Comparison of ENCODE assay signal across 28 cellular contexts in genomic region chr2:179915395-179915992, GRCh38. TPM values are rescaled to one million over a fixed set of nuclear protein-coding genes. Genes with fewer than 3 reads are reported as not detected.
DNase-seq lines count a peak whose midpoint lies in the region; ATAC-seq, FAIRE-seq and TF ChIP-seq lines count a peak whose summit lies in the region.
"Had no signal": no experiment of that assay in that cellular context is flagged by ENCODE, and none has a peak within 500 bp of the region (broad histone marks: within the 10 kb centered on the region; RNA-seq: fewer than 3 reads in every experiment).

No MANE protein-coding gene starts in this region.

- intact Hi-C loops in K562 (cut with micrococcal nuclease) (no loop called here), left colon (cut with DNase I, micrococcal nuclease) (no loop called here)
- intact Hi-C loops in activated CD4-positive, alpha-beta memory T cell treated with anti-CD3 and anti-CD28 coated beads for 36 hours (cut with micrococcal nuclease): no loop called here

- H3K14ac ChIP-seq in H9 (ENCODE audit: insufficient read depth, low read length): no peak overlapping the region

- H3K4me2 ChIP-seq in H9 (ENCODE audit: insufficient read depth, insufficient read length, low read length) (no peak overlapping the region), K562 (ENCODE audit: insufficient read depth, low read length) (no peak overlapping the region), mesendoderm (ENCODE audit: low read length) (no peak overlapping the region)
- H3K4me2 ChIP-seq: A549; BLaER1 treated with 17β-estradiol and CSF1 and Interleukin-3, amounts not matched to agents 10 nM and 100 nM had no signal

- POLR2A ChIA-PET in K562 (lab: Yijun Ruan, JAX): interaction anchor here (0.8 kb wide), 1 partner anchor 16 kb away, joined by 3 read pairs; no protein-coding TSS in a partner anchor
- POLR2A ChIA-PET in activated CD4-positive, alpha-beta memory T cell treated with anti-CD3 and anti-CD28 coated beads for 36 hours (lab: Charles Lee): no interaction called here

- no peaks in the 10 kb centered on the region for H3K9me1 ChIP-seq in K562 (ENCODE audit: control insufficient read depth, insufficient read depth, low read length)

- H3K23ac ChIP-seq in H9 (ENCODE audit: insufficient read length, low read depth, low read length) (no peak overlapping the region), mesendoderm (ENCODE audit: low read length) (no peak overlapping the region)

- TF ChIP-seq POLR2A in K562 (conservative IDR thresholded peaks at IDR 0.05): no peak

- CTCF ChIA-PET in K562 (lab: Yijun Ruan, JAX; ENCODE audit: low intra/inter-chr PET ratio): interaction anchor here (0.6 kb wide), 1 partner anchor 204 kb away, joined by 3 read pairs; no protein-coding TSS in a partner anchor
- CTCF ChIA-PET in activated CD4-positive, alpha-beta memory T cell treated with anti-CD3 and anti-CD28 coated beads for 36 hours (lab: Charles Lee): no interaction called here

- peaks cover 4% of the 10 kb centered on the region; the same call in 1 of the 2 replicates for H3K4me1 ChIP-seq in H9 (ENCODE audit: insufficient read depth, low read length)
- no peaks in the 10 kb centered on the region for H3K4me1 ChIP-seq in K562 (replicated peaks in 1 of 2; ENCODE audit: control insufficient read depth in 2 of 2, insufficient read depth in 2 of 2, low read length in 2 of 2)
- no peaks in the 10 kb centered on the region for H3K4me1 ChIP-seq in mesendoderm (ENCODE audit: control insufficient read depth, low read depth, low read length)
- H3K4me1 ChIP-seq: BE2C had no signal

- no peaks in the 10 kb centered on the region for H3K27me3 Mint-ChIP-seq in H9 (ENCODE audit: low read depth)
- H3K27me3 Mint-ChIP-seq in activated CD4-positive, alpha-beta memory T cell treated with anti-CD3 and anti-CD28 coated beads for 36 hours: no peaks in the 10 kb centered on the region
- H3K27me3 Mint-ChIP-seq: CD4-positive, alpha-beta memory T cell had no signal

- TF ChIP-seq CTCF in H9 (conservative IDR thresholded peaks at IDR 0.05) (no peak), K562 (IDR thresholded peaks at IDR 0.05 in 2 of 3, conservative IDR thresholded peaks at IDR 0.05 in 1 of 3; ENCODE audit: insufficient read depth in 2 of 3, low read depth in 1 of 3, low read length in 3 of 3) (no peak)

- H4K20me1 ChIP-seq in H9 (ENCODE audit: control insufficient read depth, insufficient read depth, insufficient read length) (no peaks in the 10 kb centered on the region), K562 (replicated peaks; ENCODE audit: control insufficient read depth, insufficient read depth, low read length) (no peaks in the 10 kb centered on the region)
- H4K20me1 ChIP-seq: BLaER1 treated with 17β-estradiol and CSF1 and Interleukin-3, amounts not matched to agents 10 nM and 100 nM had no signal

- H2BK15ac ChIP-seq in H9 (ENCODE audit: low read depth, low read length) (no peak overlapping the region), mesendoderm (replicated peaks; ENCODE audit: low read depth) (no peak overlapping the region)

- no peaks in the 10 kb centered on the region for H3K36me3 Mint-ChIP-seq in H9 (ENCODE audit: insufficient read depth in 1 of 3, low read depth in 3 of 3)
- no peaks in the 10 kb centered on the region for H3K36me3 Mint-ChIP-seq in activated CD4-positive, alpha-beta memory T cell treated with anti-CD3 and anti-CD28 coated beads for 36 hours
- H3K36me3 Mint-ChIP-seq: CD14-positive monocyte had no signal

- H3K9ac ChIP-seq in H9 (ENCODE audit: extremely low read depth, insufficient read length, low read length) (no peak overlapping the region), K562 (ENCODE audit: insufficient read depth in 1 of 2, low read depth in 2 of 2, low read length in 2 of 2) (no peak overlapping the region), mesendoderm (ENCODE audit: low read length) (no peak overlapping the region)
- H3K9ac ChIP-seq: BLaER1 treated with 17β-estradiol and CSF1 and Interleukin-3, amounts not matched to agents 10 nM and 100 nM had no signal

- H2AFZ ChIP-seq in H9 (ENCODE audit: low read length) (peak overlapping the region; percentile 22), K562 (ENCODE audit: low read depth, low read length) (no peak overlapping the region)

- no peak for TF ChIP-seq EP300 in K562 (IDR thresholded peaks at IDR 0.05; ENCODE audit: low read length)

- no peaks in the 10 kb centered on the region for H3K9me3 Mint-ChIP-seq in H9
- H3K9me3 Mint-ChIP-seq in activated CD4-positive, alpha-beta memory T cell treated with anti-CD3 and anti-CD28 coated beads for 36 hours: no peaks in the 10 kb centered on the region

- no peak for TF ChIP-seq RAD21 in K562 (CRISPR knock-in tag; conservative IDR thresholded peaks at IDR 0.05 in 1 of 2, IDR thresholded peaks at IDR 0.05 in 1 of 2)

- peaks cover 7 to 11% of the 10 kb centered on the region in 2 experiments for H3K4me1 Mint-ChIP-seq in H9
- no peaks in the 10 kb centered on the region for H3K4me1 Mint-ChIP-seq in activated CD4-positive, alpha-beta memory T cell treated with anti-CD3 and anti-CD28 coated beads for 36 hours (ENCODE audit: low read depth)
- H3K4me1 Mint-ChIP-seq: CD14-positive monocyte; CD4-positive, alpha-beta memory T cell had no signal

- no peak overlapping the region for H2BK120ac ChIP-seq in H9 (ENCODE audit: low read depth, low read length, poor library complexity, severe bottlenecking)
- no peak overlapping the region for H2BK120ac ChIP-seq in mesendoderm (ENCODE audit: low read depth, low read length)

- no peak overlapping the region for H2BK5ac ChIP-seq in H9 (ENCODE audit: insufficient read length, low read length)
- H2BK5ac ChIP-seq in mesendoderm (ENCODE audit: low read length): no peak overlapping the region

- WGBS in H9 (ENCODE audit: extremely low coverage, insufficient read length, low lambda C conversion rate): no CpG with 5 or more reads among the region's 1 CpG
- 0% methylated on average over 1 of the region's 1 CpG for WGBS in K562 (ENCODE audit: insufficient coverage, low coverage, missing lambda C conversion rate)
- no CpG with 5 or more reads among the region's 1 CpG for WGBS in mesendoderm (ENCODE audit: extremely low coverage, insufficient coverage, low lambda C conversion rate)

- H3K56ac ChIP-seq in H9 (ENCODE audit: insufficient read length, low read depth, low read length): no peak overlapping the region
- H3K56ac ChIP-seq in mesendoderm (ENCODE audit: low read length): no peak overlapping the region

- H3K9me3 ChIP-seq in H9 (ENCODE audit: control insufficient read depth, low read depth, low read length): no peaks in the 10 kb centered on the region
- H3K9me3 ChIP-seq in K562 (replicated peaks; ENCODE audit: control insufficient read depth, insufficient read depth, low read depth, low read length): no peaks in the 10 kb centered on the region
- H3K9me3 ChIP-seq: A549; BE2C; BLaER1 treated with 17β-estradiol and CSF1 and Interleukin-3, amounts not matched to agents 10 nM and 100 nM had no signal

- no TSS peak for BruUV-seq in K562 (replicated peaks; lab: Mats Ljungman, UMichigan)

- ATAC-seq in K562 (no peak), left colon (peak; percentile 66)
- ATAC-seq: A549, HCT116 had no signal

- no peak overlapping the region for H4K91ac ChIP-seq in H9 (ENCODE audit: insufficient read length, low read depth, low read length)

- H3K27me3 ChIP-seq in H9 (ENCODE audit: insufficient read depth, low read length): no peaks in the 10 kb centered on the region
- H3K27me3 ChIP-seq in K562 (ENCODE audit: control insufficient read depth in 2 of 2, insufficient read depth in 2 of 2, low read length in 2 of 2): no peaks in the 10 kb centered on the region
- H3K27me3 ChIP-seq in mesendoderm (ENCODE audit: insufficient read depth, low read length, poor library complexity): no peaks in the 10 kb centered on the region
- H3K27me3 ChIP-seq: BE2C; BLaER1 treated with 17β-estradiol and CSF1 and Interleukin-3, amounts not matched to agents 10 nM and 100 nM had no signal

- no peak overlapping the region for H3K18ac ChIP-seq in H9 (ENCODE audit: insufficient read length, low read depth, low read length)
- no peak overlapping the region for H3K18ac ChIP-seq in mesendoderm (ENCODE audit: low read length)

- H3K4me3 Mint-ChIP-seq in H9: no peak overlapping the region
- no peak overlapping the region for H3K4me3 Mint-ChIP-seq in activated CD4-positive, alpha-beta memory T cell treated with anti-CD3 and anti-CD28 coated beads for 36 hours
- H3K4me3 Mint-ChIP-seq: CD14-positive monocyte; CD4-positive, alpha-beta memory T cell had no signal

- H3K4ac ChIP-seq in H9 (ENCODE audit: low read depth, low read length) (no peak overlapping the region), mesendoderm (ENCODE audit: low read depth, low read length) (no peak overlapping the region)

- no peak overlapping the region for H3K27ac ChIP-seq in H9 (ENCODE audit: insufficient read length, low read depth, low read length)
- no peak overlapping the region for H3K27ac ChIP-seq in K562 (ENCODE audit: extremely low read depth, low read depth, low read length)
- no peak overlapping the region for H3K27ac ChIP-seq in mesendoderm (ENCODE audit: low read depth, low read length)
- H3K27ac ChIP-seq: A549; BLaER1 treated with 17β-estradiol and CSF1 and Interleukin-3, amounts not matched to agents 10 nM and 100 nM had no signal

- H3K79me1 ChIP-seq in H9 (ENCODE audit: insufficient read depth, low read depth, low read length, poor library complexity, severe bottlenecking): no peaks in the 10 kb centered on the region
- H3K79me1 ChIP-seq in mesendoderm (ENCODE audit: low read length): no peaks in the 10 kb centered on the region

- no peak overlapping the region for H3K27ac Mint-ChIP-seq in H9
- H3K27ac Mint-ChIP-seq in activated CD4-positive, alpha-beta memory T cell treated with anti-CD3 and anti-CD28 coated beads for 36 hours: no peak overlapping the region
- H3K27ac Mint-ChIP-seq: CD14-positive monocyte; CD4-positive, alpha-beta memory T cell had no signal

- FAIRE-seq in K562 (lab: Jason Lieb, UNC): peak; percentile 11
- FAIRE-seq: A549, GM12891, GM18507 had no signal

- H4K5ac ChIP-seq in H9 (ENCODE audit: insufficient read length, low read depth, low read length) (no peak overlapping the region), mesendoderm (ENCODE audit: low read length) (no peak overlapping the region)

- H3K79me2 ChIP-seq in H9 (ENCODE audit: insufficient read depth, low read length) (no peaks in the 10 kb centered on the region), K562 (ENCODE audit: control insufficient read depth, insufficient read depth, low read length) (no peaks in the 10 kb centered on the region), mesendoderm (ENCODE audit: control insufficient read depth, insufficient read depth, low read length) (no peaks in the 10 kb centered on the region)

- H3K4me3 ChIP-seq in K562 (no peak overlapping the region), mesendoderm (ENCODE audit: low read length) (no peak overlapping the region)
- H3K4me3 ChIP-seq: A549; BLaER1 treated with 17β-estradiol and CSF1 and Interleukin-3, amounts not matched to agents 10 nM and 100 nM had no signal

- in situ Hi-C loops in K562 (cut with MboI): no loop called here

- H3K36me3 ChIP-seq in K562 (ENCODE audit: control insufficient read depth, insufficient read depth, low read length) (no peaks in the 10 kb centered on the region), mesendoderm (ENCODE audit: control insufficient read depth, insufficient read depth, low read length) (no peaks in the 10 kb centered on the region)
- H3K36me3 ChIP-seq: BE2C; BLaER1 treated with 17β-estradiol and CSF1 and Interleukin-3, amounts not matched to agents 10 nM and 100 nM had no signal

- H3T11ph ChIP-seq in H9 (ENCODE audit: low read length): no peak overlapping the region

- DNase-seq in H9 (no peak), K562 (ENCODE audit: extremely low read depth in 1 of 4, low spot score in 3 of 4) (no peak), left colon (no peak), mesendoderm (peak; percentile 27), CD1c-positive myeloid dendritic cell (ENCODE audit: extremely low spot score) (no peak), NCI-H526 treated with DMSO at 0.1 percent for 48 hours (lab: John Stamatoyannopoulos, UW) (no peak)
- no peak for DNase-seq in stimulated activated CD4-positive, alpha-beta T cell treated with anti-CD3 and anti-CD28 coated beads, Interleukin-4, amount 100 ng/mL, for 4 hours
- no peak for DNase-seq in activated CD4-positive, alpha-beta memory T cell treated with anti-CD3 and anti-CD28 coated beads for 36 hours
- DNase-seq: 8988T; ACHN; AML-193; BE2C; Calu3; CD4-positive, alpha-beta memory T cell; COR-L47; DMS53; DMS79 treated with DMSO at 0.1 percent for 48 hours; GF-D8; GOT3; H7 had no signal

- H2BK20ac ChIP-seq in H9 (ENCODE audit: low read depth, low read length, poor library complexity, severe bottlenecking): no peak overlapping the region

- H2BK12ac ChIP-seq in H9 (ENCODE audit: insufficient read length, low read depth, low read length): no peak overlapping the region

- no peak overlapping the region for H4K8ac ChIP-seq in H9 (replicated peaks; ENCODE audit: insufficient read length, low read depth, low read length)
- no peak overlapping the region for H4K8ac ChIP-seq in mesendoderm (ENCODE audit: low read depth, low read length)

- H3K23me2 ChIP-seq in H9 (ENCODE audit: insufficient read length, low read depth, low read length, poor library complexity, severe bottlenecking): no peaks in the 10 kb centered on the region

- no peak overlapping the region for H2AK5ac ChIP-seq in H9 (ENCODE audit: insufficient read length, low read length)
- H2AK5ac ChIP-seq in mesendoderm (ENCODE audit: low read length): no peak overlapping the region

RNA-seq across cellular contexts. Expression of gene ZNF385B, which starts 54.1 kb away (rescaled TPM):
- total RNA-seq in H9 (2021): 2.1 and 3.0 TPM in 2 replicates
- total RNA-seq in K562 (2011; cell fraction: chromatin; rRNA removed; ENCODE audit: low replicate concordance): 1.5 TPM in 1 of 2 replicates, not detected in the other
- total RNA-seq in K562 (2011; cell fraction: nucleolus; rRNA removed): 0.50 TPM in 1 of 2 replicates, not detected in the other
- total RNA-seq in K562 (2011; cell fraction: nucleoplasm; rRNA removed): not detected in 2 replicates
- not detected in 2 replicates for total RNA-seq in K562 (2014; rRNA removed)
- total RNA-seq in K562 (2014; rRNA removed; fragmentation: Illumina TruSeq; extraction: Trizol): not detected in 2 replicates
- not detected in 2 replicates for total RNA-seq in K562 (2015; rRNA removed; fragmentation: Illumina TruSeq; extraction: Trizol)
- total RNA-seq in K562 (2021): not detected in 2 replicates
- not detected in 2 replicates for polyA plus RNA-seq in K562 (2011; rRNA removed)
- not detected in 2 replicates for polyA plus RNA-seq in K562 (2011; cell fraction: cytosol; rRNA removed)
- polyA plus RNA-seq in K562 (2011; cell fraction: nucleus; rRNA removed): not detected in 2 replicates
- polyA plus RNA-seq in K562 (2012): not detected in 2 replicates
- polyA plus RNA-seq in K562 (2014; fragmentation: Illumina TruSeq; extraction: Trizol): not detected in 2 replicates
- not detected for polyA plus RNA-seq in K562 (2014; fragmentation: Nextera tagmentation; extraction: Ambion mirVana)
- polyA plus RNA-seq in K562 (2014; rRNA removed): 0.50 TPM in 1 of 2 replicates, not detected in the other
- not detected in 2 replicates for polyA minus RNA-seq in K562 (2011; rRNA and poly(A)+ RNA removed)
- polyA minus RNA-seq in K562 (2011; cell fraction: cytosol; rRNA and poly(A)+ RNA removed): not detected in 2 replicates
- not detected in 2 replicates for polyA minus RNA-seq in K562 (2011; cell fraction: nucleus; rRNA and poly(A)+ RNA removed)
- total RNA-seq in left colon: 1 to 10 TPM in 1 of 2 donors, under 1 TPM in 1; 0.61 to 1.2 TPM
- 0.42 TPM for polyA plus RNA-seq in mesendoderm (2013, experiment 1 of 2)
- 0.53 TPM for polyA plus RNA-seq in mesendoderm (2013, experiment 2 of 2)
- total RNA-seq in activated CD4-positive, alpha-beta memory T cell treated with anti-CD3 and anti-CD28 coated beads for 36 hours: not detected
- total RNA-seq: CD4-positive, alpha-beta memory T cell; Daoy; G401 had no signal
- polyA plus RNA-seq: A549; CD14-positive monocyte; CD4-positive, alpha-beta memory T cell had no signal
